ENCODE assay signal across 1 cellular context in genomic region chr2:24579053-24579803, GRCh38.
TF ChIP-seq lines count a peak whose summit lies in the region.

No MANE protein-coding gene starts in this region.

TF ChIP-seq in GM12878, 131 proteins besides CTCF, POLR2A, EP300 and RAD21:
- TF ChIP-seq REST (IDR thresholded peaks at IDR 0.05; ENCODE audit: low read depth, low read length) (no peak), PBX3 (IDR thresholded peaks at IDR 0.05; ENCODE audit: insufficient replicate concordance, low read depth, low read length) (no peak), RBBP5 (conservative IDR thresholded peaks at IDR 0.05) (no peak), ZNF207 (IDR thresholded peaks at IDR 0.05; ENCODE audit: borderline replicate concordance) (no peak), CHD2 (IDR thresholded peaks at IDR 0.05; ENCODE audit: borderline replicate concordance, low read depth, low read length) (no peak), SUPT20H (IDR thresholded peaks at IDR 0.05; ENCODE audit: borderline replicate concordance, control insufficient read depth, low read depth, low read length) (no peak)
